Comparison of ENCODE assay signal across 3 cellular contexts in genomic region chr4:176256921-176257320, GRCh38.
TF ChIP-seq lines count a peak whose summit lies in the region.

No MANE protein-coding gene starts in this region.

TF ChIP-seq in SK-N-SH, 30 proteins besides CTCF, POLR2A, EP300 and RAD21:
- no peak for TF ChIP-seq CHD2 (IDR thresholded peaks at IDR 0.05; ENCODE audit: low read length, partially characterized antibody)
- peak; percentile 40; the same call in 1 of the 2 replicates for TF ChIP-seq NFIC (IDR thresholded peaks at IDR 0.05; ENCODE audit: borderline replicate concordance)
- TF ChIP-seq PBX3 (IDR thresholded peaks at IDR 0.05) = peak; percentile 62
- no peak for TF ChIP-seq TAF1 (IDR thresholded peaks at IDR 0.05; ENCODE audit: borderline replicate concordance, low read depth, low read length)
- TF ChIP-seq JUND (IDR thresholded peaks at IDR 0.05) = peak; percentile 35
- TF ChIP-seq FOSL2 (IDR thresholded peaks at IDR 0.05; ENCODE audit: borderline replicate concordance, low read depth) = 0 out of 2 replicates have a peak, but pooled peaks have one; percentile 17
- peak; percentile 68 for TF ChIP-seq TCF12 (IDR thresholded peaks at IDR 0.05)

TF ChIP-seq in SK-N-SH treated with all-trans-retinoic acid at 6 μM for 48 hours, 23 proteins besides CTCF, POLR2A, EP300 and RAD21:
- no peak for TF ChIP-seq ESRRG (CRISPR knock-in tag; IDR thresholded peaks at IDR 0.05)
- no peak for TF ChIP-seq ZC3H10 (CRISPR knock-in tag; IDR thresholded peaks at IDR 0.05)
- no peak for TF ChIP-seq GLIS3 (CRISPR knock-in tag; IDR thresholded peaks at IDR 0.05)
- no peak for TF ChIP-seq SNAI2 (CRISPR knock-in tag; IDR thresholded peaks at IDR 0.05)
- no peak for TF ChIP-seq CREB5 (CRISPR knock-in tag; IDR thresholded peaks at IDR 0.05; ENCODE audit: low read depth)
- TF ChIP-seq ARNTL (CRISPR knock-in tag; IDR thresholded peaks at IDR 0.05; ENCODE audit: borderline replicate concordance, low read depth) = no peak
- no peak for TF ChIP-seq ZNF8 (CRISPR knock-in tag; IDR thresholded peaks at IDR 0.05)
- TF ChIP-seq ZFP3 (CRISPR knock-in tag; IDR thresholded peaks at IDR 0.05) = no peak
- no peak for TF ChIP-seq ZNF70 (CRISPR knock-in tag; IDR thresholded peaks at IDR 0.05)
- no peak for TF ChIP-seq POU6F1 (CRISPR knock-in tag; IDR thresholded peaks at IDR 0.05; ENCODE audit: borderline replicate concordance, low read depth)
- no peak for TF ChIP-seq RARB (CRISPR knock-in tag; IDR thresholded peaks at IDR 0.05)
- TF ChIP-seq TSHZ2 (CRISPR knock-in tag; IDR thresholded peaks at IDR 0.05) = no peak
- no peak for TF ChIP-seq TCF4 (CRISPR knock-in tag; IDR thresholded peaks at IDR 0.05; ENCODE audit: borderline replicate concordance)
- TF ChIP-seq ZNF565 (CRISPR knock-in tag; conservative IDR thresholded peaks at IDR 0.05; ENCODE audit: low read depth) = no peak
- no peak for TF ChIP-seq ISL1 (CRISPR knock-in tag; IDR thresholded peaks at IDR 0.05)
- TF ChIP-seq TOX (CRISPR knock-in tag; IDR thresholded peaks at IDR 0.05; ENCODE audit: borderline replicate concordance) = no peak

TF ChIP-seq in H1, 55 proteins besides CTCF, POLR2A, EP300 and RAD21:
- TF ChIP-seq TCF12 (IDR thresholded peaks at IDR 0.05; ENCODE audit: low read depth, low read length) = no peak
- no peak for TF ChIP-seq SIN3A (conservative IDR thresholded peaks at IDR 0.05 in 1 of 2, IDR thresholded peaks at IDR 0.05 in 1 of 2; ENCODE audit: low read depth in 1 of 2, low read length in 2 of 2)
- no peak for TF ChIP-seq CHD7 (IDR thresholded peaks at IDR 0.05; ENCODE audit: insufficient replicate concordance, low read length)
- no peak for TF ChIP-seq TBP (IDR thresholded peaks at IDR 0.05; ENCODE audit: low read depth, low read length)
